ENCODE assay signal across 16 cellular contexts in genomic region chr11:108568183-108568858, GRCh38. TPM values are rescaled to one million over a fixed set of nuclear protein-coding genes. Genes with fewer than 3 reads are reported as not detected.
DNase-seq lines count a peak whose midpoint lies in the region; TF ChIP-seq lines count a peak whose summit lies in the region.
"Had no signal": no experiment of that assay in that cellular context is flagged by ENCODE, and none has a peak within 500 bp of the region (broad histone marks: within the 10 kb centered on the region; RNA-seq: fewer than 3 reads in every experiment).

No MANE protein-coding gene starts in this region.

- H3K36me3 ChIP-seq in left ventricle myocardium inferior, result no peaks in the 10 kb centered on the region

- DNase-seq in Ammon's horn (ENCODE audit: low spot score) (peak; percentile 24), NCI-H446 (lab: John Stamatoyannopoulos, UW) (peak; percentile 79 to 93), left ventricle myocardium inferior (peak; percentile 16), osteocyte (ENCODE audit: extremely low spot score, unreplicated experiment) (peak; percentile 64), KBM-7 (no peak), type B pancreatic cell (ENCODE audit: extremely low spot score, unreplicated experiment) (no peak), NCI-H345 (lab: John Stamatoyannopoulos, UW) (no peak), NCI-H2227 (lab: John Stamatoyannopoulos, UW; ENCODE audit: unreplicated experiment) (no peak)
- DNase-seq: AML-193, Caco-2, DMS79, KG1, NCI-H1436 treated with DMSO at 0.1 percent for 48 hours, NCI-H2029 treated with DMSO at 0.1 percent for 48 hours, NCI-H748 treated with DMSO at 0.1 percent for 48 hours, OCI-M1 had no signal

- H3K4me3 ChIP-seq in left ventricle myocardium inferior, result no peak overlapping the region

- intact Hi-C loops in left ventricle myocardium inferior (cut with micrococcal nuclease), result no loop called here

- TF ChIP-seq CTCF in left ventricle myocardium inferior (IDR thresholded peaks at IDR 0.05; ENCODE audit: borderline replicate concordance) (no peak), osteocyte (IDR thresholded peaks at IDR 0.05) (no peak), type B pancreatic cell (conservative IDR thresholded peaks at IDR 0.05) (no peak)

- H3K27me3 ChIP-seq in left ventricle myocardium inferior (ENCODE audit: low read depth), result no peaks in the 10 kb centered on the region

- in situ Hi-C loops in KBM-7 (cut with MboI; ENCODE audit: low pct_unique_long_range_greater_than_20kb, low sequenced_read_pairs), result no loop called here

- H3K27ac Mint-ChIP-seq in osteocyte (ENCODE audit: unreplicated experiment) (no peak overlapping the region), type B pancreatic cell (no peak overlapping the region)

- no peaks in the 10 kb centered on the region for H3K4me1 ChIP-seq in left ventricle myocardium inferior

- H3K4me1 Mint-ChIP-seq in osteocyte (ENCODE audit: unreplicated experiment) (peaks cover under 1% of the 10 kb centered on the region), type B pancreatic cell (ENCODE audit: unreplicated experiment) (peaks cover 16% of the 10 kb centered on the region)

- no peak overlapping the region for H3K27ac ChIP-seq in left ventricle myocardium inferior (replicated peaks)

- H3K9me3 Mint-ChIP-seq in osteocyte (ENCODE audit: unreplicated experiment) (no peaks in the 10 kb centered on the region), type B pancreatic cell (no peaks in the 10 kb centered on the region)

- H3K9me3 ChIP-seq in left ventricle myocardium inferior (replicated peaks), result no peaks in the 10 kb centered on the region
- H3K9me3 ChIP-seq: Caco-2 had no signal

- no peaks in the 10 kb centered on the region for H3K36me3 Mint-ChIP-seq in osteocyte (ENCODE audit: unreplicated experiment)
- H3K36me3 Mint-ChIP-seq in type B pancreatic cell, result peaks cover 6% of the 10 kb centered on the region

- H3K4me3 Mint-ChIP-seq in osteocyte (ENCODE audit: unreplicated experiment) (no peak overlapping the region), type B pancreatic cell (no peak overlapping the region)

- H3K27me3 Mint-ChIP-seq in osteocyte (ENCODE audit: unreplicated experiment) (no peaks in the 10 kb centered on the region), type B pancreatic cell (no peaks in the 10 kb centered on the region)

RNA-seq across cellular contexts. Expression of gene EXPH5, which starts 25.2 kb away (rescaled TPM):
- total RNA-seq in left ventricle myocardium inferior (0.88 TPM), osteocyte (0.59 and 1.5 TPM in 2 replicates), type B pancreatic cell (ENCODE audit: low replicate concordance) (15.2 and 37.4 TPM in 2 replicates)

Comparison
In these comparisons a context has a peak if more than half of its experiments do, and no peak if none do; other contexts are left out.
1. DNase-seq: peak in Ammon's horn (single experiment), NCI-H446 (2 of 2), left ventricle myocardium inferior (single experiment) and osteocyte (single experiment); none in KBM-7 (single experiment), type B pancreatic cell (single experiment), NCI-H345 (single experiment) and NCI-H2227 (single experiment).